In the genomic region with DNA sequence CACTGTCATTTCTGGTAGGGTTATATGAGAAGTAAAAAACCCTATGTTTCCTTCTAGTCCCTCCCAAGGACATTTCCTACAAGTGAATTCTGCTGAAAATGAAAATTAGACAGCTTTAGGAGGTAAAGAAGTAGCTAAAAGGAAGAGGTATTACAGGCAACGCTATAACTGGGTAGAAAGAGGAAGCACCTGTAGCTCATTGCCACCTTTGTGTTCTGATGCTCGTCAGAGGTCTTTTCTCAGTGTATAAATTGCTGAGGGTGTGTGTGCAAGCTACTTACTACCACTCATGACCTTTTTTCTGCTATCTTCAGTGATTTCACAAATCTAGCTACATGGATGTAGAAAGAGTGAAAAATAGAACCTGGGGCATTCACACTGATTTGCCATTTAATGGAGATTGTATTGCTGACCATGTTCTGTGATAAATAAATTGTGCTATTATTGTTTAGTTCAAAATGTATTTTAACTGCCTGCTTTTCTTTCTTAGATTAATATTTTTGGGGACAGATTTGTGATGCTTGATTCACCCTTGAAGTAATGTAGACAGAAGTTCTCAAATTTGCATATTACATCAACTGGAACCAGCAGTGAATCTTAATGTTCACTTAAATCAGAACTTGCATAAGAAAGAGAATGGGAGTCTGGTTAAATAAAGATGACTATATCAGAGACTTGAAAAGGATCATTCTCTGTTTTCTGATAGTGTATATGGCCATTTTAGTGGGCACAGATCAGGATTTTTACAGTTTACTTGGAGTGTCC, we compare ENCODE assay signal across 8 cellular contexts. TPM values are rescaled to one million over a fixed set of nuclear protein-coding genes. Genes with fewer than 3 reads are reported as not detected.
DNase-seq lines count a peak whose midpoint lies in the region; ATAC-seq and TF ChIP-seq lines count a peak whose summit lies in the region.

No MANE protein-coding gene starts in this region.

- H3K4me3 ChIP-seq in AG04450 (ENCODE audit: low read depth, low read length) = peak overlapping the region; percentile 91
- H3K4me3 ChIP-seq in retinal pigment epithelial cell (ENCODE audit: low read length) = peak overlapping the region; percentile 6

- CTCF ChIA-PET in AG04450 (lab: Charles Lee) = interaction anchor here (1.1 to 1.6 kb wide), 2 partner anchors 51 to 531 kb away, joined by 5 to 7 read pairs; no protein-coding TSS in a partner anchor

- TF ChIP-seq CTCF in AG04450 (IDR thresholded peaks at IDR 0.05; ENCODE audit: low read depth, low read length) (no peak), VCaP (conservative IDR thresholded peaks at IDR 0.05) (no peak), retinal pigment epithelial cell (conservative IDR thresholded peaks at IDR 0.05; ENCODE audit: low read depth, low read length) (no peak)

- H3K27ac ChIP-seq in AG04450 (ENCODE audit: low read depth, low read length) (no peak overlapping the region), VCaP (peak overlapping the region; percentile 93)

- no peaks in the 10 kb centered on the region for H3K27me3 ChIP-seq in AG04450 (ENCODE audit: control insufficient read depth, insufficient read depth, low read length)

- no peaks in the 10 kb centered on the region for H3K9me3 ChIP-seq in AG04450 (ENCODE audit: control insufficient read depth, insufficient read depth, low read length)

- POLR2A ChIA-PET in AG04450 (lab: Yijun Ruan, JAX) = no interaction called here

- ATAC-seq in GM18907 (IDR thresholded peaks at IDR 0.05; ENCODE audit: unreplicated experiment) (peak; percentile 38), HG03095 (IDR thresholded peaks at IDR 0.05; ENCODE audit: unreplicated experiment) (peak; percentile 35), HG02970 (IDR thresholded peaks at IDR 0.05; ENCODE audit: low FRiP score, unreplicated experiment) (no peak)

- DNase-seq in AG04450 (ENCODE audit: low read depth, low spot score) (no peak), retinal pigment epithelial cell (ENCODE audit: low read depth) (no peak), SW 1271 (lab: John Stamatoyannopoulos, UW) (no peak), NCI-H82 (lab: John Stamatoyannopoulos, UW) (no peak)

RNA-seq across cellular contexts. Expression of gene DNAJC10, which starts 1.6 kb away (rescaled TPM):
- 84.3 and 121 TPM in 2 replicates for polyA plus RNA-seq in AG04450 (2011; rRNA removed)
- polyA minus RNA-seq in AG04450 (2011; rRNA and poly(A)+ RNA removed) = 37.3 and 76.6 TPM in 2 replicates
